In genomic region chr2:53227535-53227934, GRCh38 we compare ENCODE assay signal across 2 cellular contexts.
TF ChIP-seq lines count a peak whose summit lies in the region.

No MANE protein-coding gene starts in this region.

TF ChIP-seq in HepG2, 621 proteins besides CTCF, POLR2A, EP300 and RAD21 (continued from another document):
- TF ChIP-seq ZGPAT (CRISPR knock-in tag; IDR thresholded peaks at IDR 0.05) (no peak), MAFK (conservative IDR thresholded peaks at IDR 0.05 in 1 of 2, IDR thresholded peaks at IDR 0.05 in 1 of 2; ENCODE audit: low read length in 2 of 2) (peak; percentile 61 to 89), CREB1 (IDR thresholded peaks at IDR 0.05) (no peak), CREB1 (CRISPR knock-in tag; IDR thresholded peaks at IDR 0.05) (no peak), ZNF264 (CRISPR knock-in tag; IDR thresholded peaks at IDR 0.05) (no peak), KLF12 (CRISPR knock-in tag; IDR thresholded peaks at IDR 0.05; ENCODE audit: borderline replicate concordance) (no peak), ZNF574 (CRISPR knock-in tag; IDR thresholded peaks at IDR 0.05) (no peak), ZNF879 (CRISPR knock-in tag; IDR thresholded peaks at IDR 0.05) (no peak), DR1 (CRISPR knock-in tag; IDR thresholded peaks at IDR 0.05) (no peak), MTA1 (CRISPR knock-in tag; IDR thresholded peaks at IDR 0.05; ENCODE audit: borderline replicate concordance) (no peak), ZNF326 (CRISPR knock-in tag; IDR thresholded peaks at IDR 0.05; ENCODE audit: borderline replicate concordance) (no peak), REXO4 (CRISPR knock-in tag; IDR thresholded peaks at IDR 0.05; ENCODE audit: borderline replicate concordance) (no peak), ZBTB4 (CRISPR knock-in tag; IDR thresholded peaks at IDR 0.05; ENCODE audit: borderline replicate concordance) (no peak), MAFF (IDR thresholded peaks at IDR 0.05; ENCODE audit: low read depth, low read length) (peak; percentile 82), POGZ (CRISPR knock-in tag; IDR thresholded peaks at IDR 0.05) (no peak), KLF16 (CRISPR knock-in tag; IDR thresholded peaks at IDR 0.05) (no peak)

TF ChIP-seq in H1, 55 proteins besides CTCF, POLR2A, EP300 and RAD21:
- TF ChIP-seq MAFK (IDR thresholded peaks at IDR 0.05; ENCODE audit: low read depth, low read length) (peak; percentile 32; the same call in 1 of the 2 replicates), TAF1 (IDR thresholded peaks at IDR 0.05; ENCODE audit: low read depth, low read length) (no peak)
TF ChIP-seq in H1: peak in this region for 1.
